8 cellular contexts compared by ENCODE assay signal in genomic region chr4:158259955-158260575, GRCh38. TPM values are rescaled to one million over a fixed set of nuclear protein-coding genes. Genes with fewer than 3 reads are reported as not detected.
DNase-seq lines count a peak whose midpoint lies in the region; ATAC-seq and TF ChIP-seq lines count a peak whose summit lies in the region.

No MANE protein-coding gene starts in this region.

- peak overlapping the region in 1 of 2 donors; percentile 2 for H3K27ac ChIP-seq in thoracic aorta
- H3K27ac ChIP-seq in right atrium auricular region: no peak overlapping the region

- no peaks in the 10 kb centered on the region for H3K9me3 Mint-ChIP-seq in endothelial cell (ENCODE audit: unreplicated experiment)

- ATAC-seq in thoracic aorta (ENCODE audit: insufficient number of reproducible peaks, low FRiP score, low read depth) (no peak), HG03097 (IDR thresholded peaks at IDR 0.05; ENCODE audit: low FRiP score, unreplicated experiment) (no peak)

- TF ChIP-seq CTCF in endothelial cell (IDR thresholded peaks at IDR 0.05; ENCODE audit: unreplicated experiment) (peak; percentile 66), thoracic aorta (IDR thresholded peaks at IDR 0.05) (peak; percentile 54), right atrium auricular region (IDR thresholded peaks at IDR 0.05) (peak in 1 of 2 donors; percentile 52)

- no peaks in the 10 kb centered on the region for H3K9me3 ChIP-seq in thoracic aorta
- H3K9me3 ChIP-seq in right atrium auricular region: no peaks in the 10 kb centered on the region

- H3K27ac Mint-ChIP-seq in endothelial cell (ENCODE audit: unreplicated experiment): no peak overlapping the region

- no peaks in the 10 kb centered on the region for H3K36me3 Mint-ChIP-seq in endothelial cell (ENCODE audit: low read depth, unreplicated experiment)

- peak overlapping the region; percentile 38 for H3K4me3 ChIP-seq in thoracic aorta
- no peak overlapping the region for H3K4me3 ChIP-seq in right atrium auricular region

- H3K4me3 Mint-ChIP-seq in endothelial cell (ENCODE audit: unreplicated experiment): no peak overlapping the region

- peaks cover 1% of the 10 kb centered on the region for H3K27me3 Mint-ChIP-seq in endothelial cell (ENCODE audit: unreplicated experiment)

- H3K27me3 ChIP-seq in thoracic aorta (replicated peaks; ENCODE audit: insufficient read depth) (no peaks in the 10 kb centered on the region), right atrium auricular region (no peaks in the 10 kb centered on the region)

- H3K4me1 ChIP-seq in thoracic aorta (ENCODE audit: control insufficient read depth in 1 of 2, low read depth in 2 of 2) (peaks cover 0 to 7% of the 10 kb centered on the region in 2 donors), right atrium auricular region (no peaks in the 10 kb centered on the region)

- DNase-seq in SIG-M5 treated with dmso at 0.1 percent for 504 hours (lab: John Stamatoyannopoulos, UW; ENCODE audit: unreplicated experiment): peak; percentile 27
- no peak for DNase-seq in SIG-M5 (lab: John Stamatoyannopoulos, UW)
- peak; percentile 2 for DNase-seq in NCI-H345 treated with DMSO at 0.1 percent for 48 hours (lab: John Stamatoyannopoulos, UW; ENCODE audit: unreplicated experiment)
- no peak for DNase-seq in endothelial cell (ENCODE audit: low spot score)
- DNase-seq in thoracic aorta (ENCODE audit: low spot score): no peak
- no peak for DNase-seq in right atrium auricular region (ENCODE audit: low spot score)
- no peak for DNase-seq in activated effector memory CD4-positive, alpha-beta T cell treated with anti-CD3 and anti-CD28 coated beads, Interleukin-2, amount 50 U/mL, for 16 hours

- no peaks in the 10 kb centered on the region for H3K36me3 ChIP-seq in thoracic aorta
- no peaks in the 10 kb centered on the region for H3K36me3 ChIP-seq in right atrium auricular region

- H3K4me1 Mint-ChIP-seq in endothelial cell (ENCODE audit: unreplicated experiment): no peaks in the 10 kb centered on the region

RNA-seq across cellular contexts. Expression of gene TMEM144, which starts 49.8 kb away (rescaled TPM):
- total RNA-seq in endothelial cell (ENCODE audit: unreplicated experiment) (5.7 TPM), thoracic aorta (10 to 100 TPM; 22.6 to 24.2 TPM), right atrium auricular region (1 to 10 TPM; 7.1 to 9.7 TPM)

Comparison
In these comparisons a context has a peak if more than half of its experiments do, and no peak if none do; other contexts are left out.
1. DNase-seq: peak in SIG-M5 treated with dmso at 0.1 percent for 504 hours (single experiment) and NCI-H345 treated with DMSO at 0.1 percent for 48 hours (single experiment); none in SIG-M5 (single experiment), endothelial cell (single experiment), thoracic aorta (single experiment), right atrium auricular region (single experiment) and activated effector memory CD4-positive, alpha-beta T cell treated with anti-CD3 and anti-CD28 coated beads, Interleukin-2, amount 50 U/mL, for 16 hours (single experiment).